31 cellular contexts compared by ENCODE assay signal in the genomic region with DNA sequence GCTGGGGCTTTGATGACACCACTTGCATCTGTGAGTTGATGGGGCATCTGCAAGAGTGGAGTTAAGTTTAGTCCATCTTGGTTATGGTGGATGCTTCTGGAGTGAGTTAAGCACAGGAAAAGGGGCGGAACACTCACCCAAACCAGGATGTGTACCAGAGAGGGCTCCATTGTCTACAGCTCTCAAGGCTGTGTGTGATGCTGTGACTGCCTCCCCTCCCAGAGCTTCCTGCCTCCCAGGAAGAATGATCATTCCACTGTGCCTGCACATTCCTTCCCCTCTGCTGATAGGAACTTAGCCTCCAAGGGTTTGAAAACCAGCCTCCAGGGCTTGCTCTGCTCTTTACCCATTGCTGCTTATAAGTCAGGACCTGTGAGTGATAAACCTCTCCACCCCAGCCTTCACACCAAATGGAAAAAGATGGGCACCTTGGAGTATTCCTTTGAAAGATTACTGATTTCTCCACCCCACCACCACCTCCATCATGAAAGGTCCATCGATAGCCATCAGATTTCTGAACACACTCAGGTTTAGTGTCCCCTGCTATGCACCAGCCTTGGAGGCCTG.
DNase-seq lines count a peak whose midpoint lies in the region; ATAC-seq, FAIRE-seq and TF ChIP-seq lines count a peak whose summit lies in the region.
"Had no signal": no experiment of that assay in that cellular context is flagged by ENCODE, and none has a peak within 500 bp of the region (broad histone marks: within the 10 kb centered on the region; RNA-seq: fewer than 3 reads in every experiment).

No MANE protein-coding gene starts in this region.

- POLR2A ChIA-PET in endothelial cell of umbilical vein (lab: Charles Lee): no interaction called here

- H4K8ac ChIP-seq in mesenchymal stem cell (ENCODE audit: low read length): no peak overlapping the region

- intact Hi-C loops in endothelial cell of umbilical vein (cut with micrococcal nuclease): no loop called here

- H4K91ac ChIP-seq in mesenchymal stem cell (ENCODE audit: low read length): peak overlapping the region; percentile 52

- H2BK12ac ChIP-seq in mesenchymal stem cell (ENCODE audit: low read length in 2 of 2): peak overlapping the region; percentile 91 to 94

- H3K14ac ChIP-seq in mesenchymal stem cell (ENCODE audit: low read length in 2 of 2): no peak overlapping the region

- peak; percentile 66 for DNase-seq in ELR (ENCODE audit: low read depth)
- peak; percentile 54 for DNase-seq in RPMI7951 (ENCODE audit: low read depth)
- DNase-seq in endothelial cell of umbilical vein (ENCODE audit: low read depth, low spot score): no peak
- peak; percentile 63 for DNase-seq in mesenchymal stem cell
- DNase-seq in frontal cortex (ENCODE audit: low spot score in 2 of 2): no peak
- DNase-seq in omental fat pad (ENCODE audit: low spot score): no peak
- DNase-seq: activated B cell treated with CpG ODN at 0.5 μM for 24 hours; activated CD4-positive, alpha-beta T cell treated with anti-CD3 and anti-CD28 coated beads, Interleukin-2, amount 50 U/mL, for 1 hour; activated gamma-delta T cell treated with Interleukin-2 at 50 U/mL for 16 hours; activated naive CD8-positive, alpha-beta T cell treated with anti-CD3 and anti-CD28 coated beads, Interleukin-2, amount 50 U/mL, for 24 hours; activated T-cell treated with anti-CD3 and anti-CD28 coated beads, Interleukin-2, amount 50 U/mL, for 4 hours; Calu3; cerebellar nuclear complex; DND-41; dorsolateral prefrontal cortex; heart right ventricle; Kasumi-1; MV-4-11; NCI-H187; NCI-H2171; NCI-H510A treated with DMSO at 0.1 percent for 48 hours; SHP77; stimulated activated naive CD4-positive, alpha-beta T cell treated with Interleukin-2 at 50 U/mL for 16 hours; T1000 had no signal

- peak overlapping the region in 1 of 2 experiments; percentile 59 for H3K4ac ChIP-seq in mesenchymal stem cell (ENCODE audit: low read depth in 1 of 2, low read length in 2 of 2)

- no TSS peak for BruUV-seq in endothelial cell of umbilical vein (replicated peaks; lab: Mats Ljungman, UMichigan)

- H3K27ac ChIP-seq in endothelial cell of umbilical vein (ENCODE audit: insufficient read depth, low read depth, low read length): no peak overlapping the region
- no peak overlapping the region for H3K27ac ChIP-seq in mesenchymal stem cell (ENCODE audit: low read length, poor library complexity, severe bottlenecking)
- H3K27ac ChIP-seq: C4-2B, dorsolateral prefrontal cortex, heart right ventricle, HL-60, neutrophil had no signal

- no peaks in the 10 kb centered on the region for H3K9me1 ChIP-seq in endothelial cell of umbilical vein (replicated peaks; ENCODE audit: control insufficient read depth, extremely low read depth, insufficient read depth, low read length)

- ATAC-seq in GM18868 (IDR thresholded peaks at IDR 0.05; ENCODE audit: unreplicated experiment): no peak
- ATAC-seq in omental fat pad (ENCODE audit: low FRiP score): no peak
- ATAC-seq in GM19455 (IDR thresholded peaks at IDR 0.05; ENCODE audit: unreplicated experiment): no peak
- ATAC-seq: activated naive CD8-positive, alpha-beta T cell treated with anti-CD3 and anti-CD28 coated beads, Interleukin-2, amount 50 U/mL, for 24 hours; activated T-cell treated with anti-CD3 and anti-CD28 coated beads, Interleukin-2, amount 50 U/mL, for 4 hours; HCT116 had no signal

- FAIRE-seq in endothelial cell of umbilical vein (lab: Jason Lieb, UNC) (peak; percentile 77), frontal cortex (lab: Jason Lieb, UNC) (no peak)
- FAIRE-seq: urothelium cell line had no signal

- no peak for TF ChIP-seq POLR2A in endothelial cell of umbilical vein (IDR thresholded peaks at IDR 0.05; ENCODE audit: low read depth, low read length)

- H3K4me3 ChIP-seq in endothelial cell of umbilical vein (replicated peaks in 1 of 3; ENCODE audit: insufficient read depth in 1 of 3, low read depth in 1 of 3, low read length in 3 of 3) (no peak overlapping the region), mesenchymal stem cell (ENCODE audit: insufficient read depth in 1 of 2, low read depth in 1 of 2, low read length in 2 of 2) (no peak overlapping the region)
- H3K4me3 ChIP-seq: dorsolateral prefrontal cortex, heart right ventricle had no signal

- H2BK120ac ChIP-seq in mesenchymal stem cell (ENCODE audit: low read depth, low read length): no peak overlapping the region

- no peak overlapping the region for H2AFZ ChIP-seq in endothelial cell of umbilical vein (ENCODE audit: low read depth, low read length)
- H2AFZ ChIP-seq in mesenchymal stem cell (ENCODE audit: low read depth, low read length): no peak overlapping the region

- H2BK15ac ChIP-seq in mesenchymal stem cell (ENCODE audit: low read depth, poor library complexity, severe bottlenecking): no peak overlapping the region

- H4K20me1 ChIP-seq in endothelial cell of umbilical vein (replicated peaks; ENCODE audit: control insufficient read depth, extremely low read depth, insufficient read depth, low read length): no peaks in the 10 kb centered on the region

- H3K36me3 ChIP-seq in endothelial cell of umbilical vein (ENCODE audit: control insufficient read depth in 2 of 2, extremely low read depth in 1 of 2, insufficient read depth in 2 of 2, low read length in 2 of 2): no peaks in the 10 kb centered on the region
- H3K36me3 ChIP-seq in mesenchymal stem cell (ENCODE audit: control insufficient read depth in 1 of 2, insufficient read depth in 2 of 2, low read depth in 1 of 2, low read length in 2 of 2): peaks cover 0 to 10% of the 10 kb centered on the region in 2 experiments
- H3K36me3 ChIP-seq: heart right ventricle, neutrophil had no signal

- CTCF ChIA-PET in endothelial cell of umbilical vein (lab: Charles Lee): interaction anchor here (1.5 kb wide), 1 partner anchor 8 kb away, joined by 10 read pairs; no protein-coding TSS in a partner anchor

- no peaks in the 10 kb centered on the region for H3K79me2 ChIP-seq in endothelial cell of umbilical vein (ENCODE audit: control insufficient read depth, insufficient read depth, low read length)

- TF ChIP-seq CTCF in endothelial cell of umbilical vein (IDR thresholded peaks at IDR 0.05; ENCODE audit: extremely low read depth in 1 of 2, insufficient read depth in 1 of 2, low read depth in 1 of 2, low read length in 2 of 2) (no peak), omental fat pad (IDR thresholded peaks at IDR 0.05) (no peak)

- H3K4me2 ChIP-seq in endothelial cell of umbilical vein (ENCODE audit: insufficient read depth, low read length) (no peak overlapping the region), mesenchymal stem cell (ENCODE audit: low read length, poor library complexity, severe bottlenecking) (no peak overlapping the region)

- H3K9me3 ChIP-seq in endothelial cell of umbilical vein (replicated peaks; ENCODE audit: control insufficient read depth, insufficient read depth, low read length) (no peaks in the 10 kb centered on the region), mesenchymal stem cell (ENCODE audit: control insufficient read depth, low read length) (peaks cover 6% of the 10 kb centered on the region)
- H3K9me3 ChIP-seq: neutrophil had no signal

- 74% methylated on average over 2 of the region's 2 CpGs for WGBS in mesenchymal stem cell

- H3K9ac ChIP-seq in endothelial cell of umbilical vein (replicated peaks; ENCODE audit: extremely low read depth, insufficient read depth, low read length) (no peak overlapping the region), mesenchymal stem cell (ENCODE audit: low read length) (no peak overlapping the region)

- no peak overlapping the region for H2BK5ac ChIP-seq in mesenchymal stem cell (ENCODE audit: low read depth, low read length, poor library complexity, severe bottlenecking)

- peaks cover 7% of the 10 kb centered on the region for H3K4me1 ChIP-seq in endothelial cell of umbilical vein (ENCODE audit: control insufficient read depth, extremely low read depth, insufficient read depth, low read length)
- peaks cover 2% of the 10 kb centered on the region for H3K4me1 ChIP-seq in mesenchymal stem cell (ENCODE audit: control insufficient read depth, insufficient read depth, low read depth, low read length)
- H3K4me1 ChIP-seq: heart right ventricle had no signal

- H3K79me1 ChIP-seq in mesenchymal stem cell (replicated peaks; ENCODE audit: low read length, poor library complexity, severe bottlenecking): no peaks in the 10 kb centered on the region

- H2AK5ac ChIP-seq in mesenchymal stem cell (ENCODE audit: low read length, severe bottlenecking): no peak overlapping the region

- H3K27me3 ChIP-seq in endothelial cell of umbilical vein (ENCODE audit: control insufficient read depth in 2 of 2, insufficient read depth in 2 of 2, low read length in 2 of 2) (no peaks in the 10 kb centered on the region), mesenchymal stem cell (ENCODE audit: control insufficient read depth in 1 of 2, insufficient read depth in 1 of 2, low read length in 2 of 2) (no peaks in the 10 kb centered on the region)
- H3K27me3 ChIP-seq: dorsolateral prefrontal cortex had no signal

- peak overlapping the region; percentile 57 to 68 for H3K18ac ChIP-seq in mesenchymal stem cell (ENCODE audit: low read depth in 1 of 2, low read length in 2 of 2)

- dilution Hi-C loops in endothelial cell of umbilical vein (cut with MboI; ENCODE audit: extremely low pct_ligation_motif_present, low sequenced_read_pairs): no loop called here

- no peak overlapping the region for H3K23ac ChIP-seq in mesenchymal stem cell (ENCODE audit: low read length in 2 of 2)

TF ChIP-seq in endothelial cell of umbilical vein, 7 proteins besides CTCF, POLR2A, EP300 and RAD21:
- no peak for TF ChIP-seq FOS (IDR thresholded peaks at IDR 0.05; ENCODE audit: borderline replicate concordance, insufficient read depth, low read length)
- TF ChIP-seq JUN (IDR thresholded peaks at IDR 0.05; ENCODE audit: borderline replicate concordance, insufficient read depth, insufficient read length, low read depth): no peak

Comparison
In these comparisons a context has a peak if more than half of its experiments do, and no peak if none do; other contexts are left out.
1. DNase-seq: peak in ELR (single experiment), RPMI7951 (single experiment) and mesenchymal stem cell (single experiment); none in endothelial cell of umbilical vein (single experiment), frontal cortex (0 of 2) and omental fat pad (single experiment).